Comparison of ENCODE assay signal across 8 cellular contexts in genomic region chr2:223369889-223370288, GRCh38.
"Had no signal": no experiment of that assay in that cellular context is flagged by ENCODE, and none has a peak within 500 bp of the region (broad histone marks: within the 10 kb centered on the region; RNA-seq: fewer than 3 reads in every experiment).

No MANE protein-coding gene starts in this region.

- H3K4me3 ChIP-seq: GM12878 had no signal

- FAIRE-seq: G401.6, GM12878, GM12891, GM12892, GM18507, GM19239 had no signal

- DNase-seq: GDM1, GF-D8 had no signal

- ATAC-seq: GM12878 had no signal
